In the genomic region with DNA sequence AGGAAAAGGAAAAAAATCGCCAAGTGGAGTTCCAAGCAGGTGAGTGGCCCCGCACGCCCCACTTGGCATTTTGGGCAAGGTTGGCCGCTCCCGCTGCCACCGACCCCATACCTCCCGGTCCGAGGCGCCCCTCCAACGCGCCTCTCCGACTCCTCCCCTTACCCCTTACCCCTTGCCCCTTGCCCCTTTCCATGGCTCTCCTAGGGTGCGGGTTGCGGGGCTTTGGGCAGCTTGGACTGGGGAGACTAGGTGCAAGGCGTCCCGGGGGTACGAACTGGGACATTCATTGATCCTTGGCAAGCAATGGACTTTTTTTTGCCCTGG, we compare ENCODE assay signal across 8 cellular contexts. TPM values are rescaled to one million over a fixed set of nuclear protein-coding genes. Genes with fewer than 3 reads are reported as not detected.
DNase-seq lines count a peak whose midpoint lies in the region; ATAC-seq, FAIRE-seq and TF ChIP-seq lines count a peak whose summit lies in the region.

No MANE protein-coding gene starts in this region.

- intact Hi-C loops in activated CD4-positive, alpha-beta T cell treated with anti-CD3 and anti-CD28 coated beads, Interleukin-2, amount 10 ng/mL, durations not matched to agents 24 days and 14 days (cut with micrococcal nuclease), result no loop called here
- intact Hi-C loops in right lobe of liver (cut with DNase I) (no loop called here), testis (cut with DNase I; ENCODE audit: low total_unique reads) (no loop called here)

- no peaks in the 10 kb centered on the region for H3K36me3 Mint-ChIP-seq in activated CD4-positive, alpha-beta T cell treated with anti-CD3 and anti-CD28 coated beads, Interleukin-2, amount 10 ng/mL, durations not matched to agents 24 days and 14 days (ENCODE audit: low read depth)

- FAIRE-seq in bronchial epithelial cell (lab: Jason Lieb, UNC) (no peak), frontal cortex (lab: Jason Lieb, UNC) (no peak)

- peaks cover 0 to 6% (median 0%) of the 10 kb centered on the region in 4 donors for H3K4me1 ChIP-seq in right lobe of liver
- H3K4me1 ChIP-seq in testis, result no peaks in the 10 kb centered on the region

- ATAC-seq in right lobe of liver, result peak in 1 of 4 donors; percentile 10
- ATAC-seq in HG02885 (IDR thresholded peaks at IDR 0.05; ENCODE audit: poor library complexity, unreplicated experiment), result no peak
- no peak for ATAC-seq in GM19455 (IDR thresholded peaks at IDR 0.05; ENCODE audit: unreplicated experiment)

- peaks cover 37% of the 10 kb centered on the region for H3K27me3 Mint-ChIP-seq in activated CD4-positive, alpha-beta T cell treated with anti-CD3 and anti-CD28 coated beads, Interleukin-2, amount 10 ng/mL, durations not matched to agents 24 days and 14 days

- 27% methylated on average over 11 of the region's 17 CpGs for WGBS in right lobe of liver (ENCODE audit: insufficient coverage, low coverage, low lambda C conversion rate, missing lambda C conversion rate)
- WGBS in testis, 2 donors, result 1 to 3% methylated on average over 8 to 17 of the region's 17 CpGs

- H3K36me3 ChIP-seq in bronchial epithelial cell (ENCODE audit: control insufficient read depth, insufficient read depth, low read length) (no peaks in the 10 kb centered on the region), right lobe of liver (no peaks in the 10 kb centered on the region), testis (ENCODE audit: low read depth, missing control alignments) (no peaks in the 10 kb centered on the region)

- no peak overlapping the region for H3K27ac Mint-ChIP-seq in activated CD4-positive, alpha-beta T cell treated with anti-CD3 and anti-CD28 coated beads, Interleukin-2, amount 10 ng/mL, durations not matched to agents 24 days and 14 days

- TF ChIP-seq CTCF in bronchial epithelial cell (IDR thresholded peaks at IDR 0.05; ENCODE audit: insufficient read depth, low read length, severe bottlenecking), result no peak
- no peak for TF ChIP-seq CTCF in right lobe of liver (IDR thresholded peaks at IDR 0.05)
- TF ChIP-seq CTCF in testis (IDR thresholded peaks at IDR 0.05), result no peak

- H3K27me3 ChIP-seq in bronchial epithelial cell (ENCODE audit: control insufficient read depth, insufficient read depth, low read length) (no peaks in the 10 kb centered on the region), right lobe of liver (no peaks in the 10 kb centered on the region), testis (no peaks in the 10 kb centered on the region)

- no peak for DNase-seq in activated CD4-positive, alpha-beta T cell treated with anti-CD3 and anti-CD28 coated beads, Interleukin-2, amount 10 ng/mL, durations not matched to agents 24 days and 14 days
- no peak for DNase-seq in activated CD4-positive, alpha-beta T cell treated with anti-CD3 and anti-CD28 coated beads for 48 hours
- DNase-seq in bronchial epithelial cell (ENCODE audit: low read depth) (no peak), right lobe of liver (peak in 2 of 3 donors; percentile 53), testis (no peak), frontal cortex (ENCODE audit: low spot score in 2 of 2) (no peak)

- peak overlapping the region; percentile 51 for H3K4me3 ChIP-seq in bronchial epithelial cell (ENCODE audit: low read depth, low read length)
- H3K4me3 ChIP-seq in right lobe of liver, result peak overlapping the region; percentile 40 to 59 (median 55)
- peak overlapping the region; percentile 13 to 56 for H3K4me3 ChIP-seq in testis

- H3K27ac ChIP-seq in right lobe of liver (peak overlapping the region in 2 of 3 donors; percentile 31 to 62), testis (no peak overlapping the region)

- peaks cover 6% of the 10 kb centered on the region for H3K4me1 Mint-ChIP-seq in activated CD4-positive, alpha-beta T cell treated with anti-CD3 and anti-CD28 coated beads, Interleukin-2, amount 10 ng/mL, durations not matched to agents 24 days and 14 days

- peak overlapping the region; percentile 45 for H3K4me3 Mint-ChIP-seq in activated CD4-positive, alpha-beta T cell treated with anti-CD3 and anti-CD28 coated beads, Interleukin-2, amount 10 ng/mL, durations not matched to agents 24 days and 14 days

- H3K9me3 Mint-ChIP-seq in activated CD4-positive, alpha-beta T cell treated with anti-CD3 and anti-CD28 coated beads, Interleukin-2, amount 10 ng/mL, durations not matched to agents 24 days and 14 days, result no peaks in the 10 kb centered on the region

- no peaks in the 10 kb centered on the region for H3K9me3 ChIP-seq in right lobe of liver
- H3K9me3 ChIP-seq in testis, result no peaks in the 10 kb centered on the region

- TF ChIP-seq POLR2A in right lobe of liver (IDR thresholded peaks at IDR 0.05), result no peak
- no peak for TF ChIP-seq POLR2A in testis (IDR thresholded peaks at IDR 0.05)

RNA-seq across cellular contexts. Expression of a gene that starts 0.7 kb away (rescaled TPM):
- total RNA-seq in activated CD4-positive, alpha-beta T cell treated with anti-CD3 and anti-CD28 coated beads, Interleukin-2, amount 10 ng/mL, durations not matched to agents 24 days and 14 days, result 0.40 and 0.58 TPM in 2 replicates
- total RNA-seq in bronchial epithelial cell (1.3 TPM in 2 replicates), right lobe of liver (10 to 100 TPM; 16.7 to 68.8 (median 53.4) TPM), testis (1 to 10 TPM; 2.6 to 3.2 TPM), frontal cortex (13.0 TPM)
- 6.7 TPM for polyA plus RNA-seq in testis (ENCODE audit: insufficient read depth, low read depth, low replicate concordance)

Comparison
In these comparisons a context has a peak if more than half of its experiments do, and no peak if none do; other contexts are left out.
1. DNase-seq: peak in right lobe of liver (2 of 3); none in activated CD4-positive, alpha-beta T cell treated with anti-CD3 and anti-CD28 coated beads, Interleukin-2, amount 10 ng/mL, durations not matched to agents 24 days and 14 days (single experiment), activated CD4-positive, alpha-beta T cell treated with anti-CD3 and anti-CD28 coated beads for 48 hours (single experiment), bronchial epithelial cell (single experiment), testis (single experiment) and frontal cortex (0 of 2).
2. H3K27ac ChIP-seq: peak in right lobe of liver (2 of 3); none in testis (0 of 2).
3. Peak in every context shown above with its lines, with median percentiles within 50 percentile points of each other: H3K4me3 ChIP-seq.